8 cellular contexts compared by ENCODE assay signal in the genomic region with DNA sequence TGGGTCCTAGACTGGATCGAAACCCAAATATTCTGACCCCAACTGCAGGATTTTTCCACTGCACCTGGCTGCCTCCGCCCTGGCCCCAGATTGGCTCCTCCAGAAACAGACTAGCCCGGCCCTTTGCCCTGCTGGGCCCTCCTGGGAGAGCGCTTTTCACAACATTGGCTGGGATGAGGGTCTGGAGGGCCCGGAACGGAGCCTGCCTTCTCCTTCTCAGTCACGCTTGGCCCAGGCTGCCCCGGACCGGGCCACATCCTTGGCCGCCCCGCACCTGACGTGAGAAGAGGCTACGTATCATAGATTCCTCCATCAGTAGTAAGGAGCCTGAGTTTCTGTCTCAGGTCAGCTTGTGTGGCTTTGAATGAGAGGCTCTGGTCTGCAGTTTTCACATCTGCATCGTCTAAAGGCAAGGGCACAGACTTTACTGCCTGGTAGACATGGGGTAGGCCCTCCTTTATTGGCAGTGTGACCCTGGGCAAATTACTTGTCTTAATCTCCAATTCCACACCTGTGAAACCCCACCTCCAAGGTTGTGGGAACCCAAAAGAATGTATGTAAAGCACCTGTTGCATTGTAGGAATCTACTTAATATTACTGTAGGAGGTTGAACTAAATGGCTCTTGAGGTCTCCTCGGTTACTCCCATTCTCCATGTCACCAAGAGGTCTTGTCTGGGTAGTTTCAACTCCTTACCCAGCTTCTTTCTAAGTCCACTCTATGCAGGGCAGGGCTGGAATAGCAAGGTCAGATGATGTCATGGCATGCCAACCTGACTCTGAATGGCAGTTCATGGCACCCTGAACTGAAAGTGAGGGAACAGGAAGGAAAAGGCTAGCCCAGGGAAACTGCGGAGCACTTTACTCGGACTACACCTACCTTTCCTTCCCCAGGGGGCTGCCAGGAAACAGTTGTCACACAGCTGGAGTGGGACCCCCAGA. TPM values are rescaled to one million over a fixed set of nuclear protein-coding genes. Genes with fewer than 3 reads are reported as not detected.
DNase-seq lines count a peak whose midpoint lies in the region; ATAC-seq lines count a peak whose summit lies in the region.

No MANE protein-coding gene starts in this region.

- no peaks in the 10 kb centered on the region for H3K27me3 ChIP-seq in right cardiac atrium (ENCODE audit: control insufficient read depth, insufficient read depth)

- DNase-seq in DMS53 (lab: John Stamatoyannopoulos, UW) (peak; percentile 62), DMS53 treated with DMSO at 0.1 percent for 48 hours (lab: John Stamatoyannopoulos, UW; ENCODE audit: unreplicated experiment) (no peak), right cardiac atrium (peak; percentile 61 to 84 (median 80)), skeletal muscle cell (ENCODE audit: low read depth) (no peak), NCI-H2227 (lab: John Stamatoyannopoulos, UW; ENCODE audit: unreplicated experiment) (no peak)
- no peak for DNase-seq in activated naive CD4-positive, alpha-beta T cell treated with anti-CD3 and anti-CD28 coated beads, Interleukin-2, amount 50 U/mL, for 72 hours (ENCODE audit: low spot score in 2 of 2)

- H3K4me1 ChIP-seq in right cardiac atrium (ENCODE audit: control insufficient read depth, insufficient read depth, low read length) = peaks cover 6% of the 10 kb centered on the region

- H3K36me3 Mint-ChIP-seq in activated naive CD4-positive, alpha-beta T cell treated with anti-CD3 and anti-CD28 coated beads, Interleukin-2, amount 50 U/mL, for 72 hours = peaks cover 8 to 20% of the 10 kb centered on the region in 2 donors

- peak overlapping the region; percentile 81 to 96 for H3K27ac Mint-ChIP-seq in activated naive CD4-positive, alpha-beta T cell treated with anti-CD3 and anti-CD28 coated beads, Interleukin-2, amount 50 U/mL, for 72 hours

- H3K27ac ChIP-seq in right cardiac atrium (ENCODE audit: low read length) = peak overlapping the region; percentile 84

- H3K4me3 ChIP-seq in right cardiac atrium (ENCODE audit: low read length) (peak overlapping the region; percentile 66), skeletal muscle cell (ENCODE audit: low read depth, low read length) (peak overlapping the region; percentile 76)

- ATAC-seq in HG03280 (IDR thresholded peaks at IDR 0.05; ENCODE audit: unreplicated experiment) = peak; percentile 13
- ATAC-seq in activated naive CD4-positive, alpha-beta T cell treated with anti-CD3 and anti-CD28 coated beads, Interleukin-2, amount 50 U/mL, for 72 hours = peak; percentile 12 to 13
- ATAC-seq in right cardiac atrium = peak; percentile 62 to 63
- no peak for ATAC-seq in GM21367 (IDR thresholded peaks at IDR 0.05; ENCODE audit: unreplicated experiment)

- no peaks in the 10 kb centered on the region for H3K9me3 Mint-ChIP-seq in activated naive CD4-positive, alpha-beta T cell treated with anti-CD3 and anti-CD28 coated beads, Interleukin-2, amount 50 U/mL, for 72 hours

- no peaks in the 10 kb centered on the region for H3K9me3 ChIP-seq in right cardiac atrium (ENCODE audit: control insufficient read depth, low read length)

- intact Hi-C loops in right cardiac atrium (cut with DNase I) = no loop called here

- WGBS in right cardiac atrium = 27% methylated on average over 17 of the region's 17 CpGs

RNA-seq across cellular contexts. Expression of a gene that starts 0.7 kb away (rescaled TPM):
- total RNA-seq in activated naive CD4-positive, alpha-beta T cell treated with anti-CD3 and anti-CD28 coated beads, Interleukin-2, amount 50 U/mL, for 72 hours = not detected
- total RNA-seq in right cardiac atrium = not detected
- not detected for polyA plus RNA-seq in right cardiac atrium

RNA-seq across cellular contexts. Expression of a gene that starts 0.8 kb away (rescaled TPM):
- total RNA-seq in activated naive CD4-positive, alpha-beta T cell treated with anti-CD3 and anti-CD28 coated beads, Interleukin-2, amount 50 U/mL, for 72 hours = 10 to 100 TPM; 52.6 to 76.6 TPM
- total RNA-seq in right cardiac atrium = 10 to 100 TPM; 37.0 to 42.3 (median 39.3) TPM
- polyA plus RNA-seq in right cardiac atrium = 46.6 TPM

RNA-seq across cellular contexts. Expression of a gene that starts 9.8 kb away (rescaled TPM):
- total RNA-seq in activated naive CD4-positive, alpha-beta T cell treated with anti-CD3 and anti-CD28 coated beads, Interleukin-2, amount 50 U/mL, for 72 hours = 10 to 100 TPM; 33.2 to 49.8 TPM
- total RNA-seq in right cardiac atrium = 1 to 10 TPM; 1.9 to 2.9 (median 2.4) TPM
- 1.8 TPM for polyA plus RNA-seq in right cardiac atrium

RNA-seq across cellular contexts. Expression of a gene that starts 34.6 kb away (rescaled TPM):
- total RNA-seq in activated naive CD4-positive, alpha-beta T cell treated with anti-CD3 and anti-CD28 coated beads, Interleukin-2, amount 50 U/mL, for 72 hours = 1 to 10 TPM in 1 of 2 donors, under 1 TPM in 1; 0.50 to 1.1 TPM
- under 1 TPM in 3 of 4 donors, not detected in 1; 0.29 to 0.97 (median 0.53) TPM for total RNA-seq in right cardiac atrium
- polyA plus RNA-seq in right cardiac atrium = not detected

RNA-seq across cellular contexts. Expression of a gene that starts 52.4 kb away (rescaled TPM):
- 100 to 1,000 TPM in 1 of 2 donors, 10 to 100 TPM in 1; 89.7 to 136 TPM for total RNA-seq in activated naive CD4-positive, alpha-beta T cell treated with anti-CD3 and anti-CD28 coated beads, Interleukin-2, amount 50 U/mL, for 72 hours
- 10 to 100 TPM; 80.0 to 83.1 (median 81.1) TPM for total RNA-seq in right cardiac atrium
- polyA plus RNA-seq in right cardiac atrium = 85.8 TPM

Comparison
In these comparisons a context has a peak if more than half of its experiments do, and no peak if none do; other contexts are left out.
1. DNase-seq: peak in DMS53 (single experiment) and right cardiac atrium (3 of 3); none in DMS53 treated with DMSO at 0.1 percent for 48 hours (single experiment), activated naive CD4-positive, alpha-beta T cell treated with anti-CD3 and anti-CD28 coated beads, Interleukin-2, amount 50 U/mL, for 72 hours (0 of 2), skeletal muscle cell (single experiment) and NCI-H2227 (single experiment).
2. RNA of a gene that starts 9.8 kb away (total RNA-seq): 33.2 to 49.8 TPM in activated naive CD4-positive, alpha-beta T cell treated with anti-CD3 and anti-CD28 coated beads, Interleukin-2, amount 50 U/mL, for 72 hours; 1.9 to 2.9 TPM in right cardiac atrium; every median in the first group is over 4 times any median in the second.